19 cellular contexts compared by ENCODE assay signal in the genomic region with DNA sequence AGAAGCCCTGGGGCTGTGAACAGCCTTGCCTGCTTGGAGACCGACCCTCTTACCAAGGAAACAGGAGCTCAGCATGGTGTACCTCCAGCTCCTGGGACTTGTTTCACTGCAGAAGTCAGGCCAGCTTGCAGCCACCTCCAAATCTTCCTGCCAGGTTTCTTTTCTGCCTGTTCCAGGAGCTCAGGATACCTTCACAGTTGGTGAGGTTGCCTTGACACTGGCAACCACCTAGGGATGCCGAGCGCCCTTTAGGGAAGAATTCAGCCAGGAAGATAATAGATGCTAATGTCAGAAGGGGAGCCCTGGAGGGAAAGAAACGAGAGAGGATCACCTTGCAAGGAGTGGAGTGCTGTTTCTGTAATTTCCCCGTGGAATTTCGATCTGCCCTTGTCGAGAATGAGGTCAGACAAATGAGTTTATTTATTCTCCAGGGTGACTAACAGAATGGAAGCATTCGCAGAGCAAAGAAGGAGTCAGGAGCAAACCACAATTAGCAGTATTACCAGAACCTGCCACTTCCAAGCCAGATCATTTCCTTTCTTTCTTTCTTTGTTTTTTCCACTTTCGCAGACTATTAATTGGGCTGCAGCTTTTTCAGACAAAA.
DNase-seq lines count a peak whose midpoint lies in the region; ATAC-seq and TF ChIP-seq lines count a peak whose summit lies in the region.
"Had no signal": no experiment of that assay in that cellular context is flagged by ENCODE, and none has a peak within 500 bp of the region (broad histone marks: within the 10 kb centered on the region; RNA-seq: fewer than 3 reads in every experiment).

No MANE protein-coding gene starts in this region.

- H3K4me3 ChIP-seq in GM23248 (no peak overlapping the region), neural progenitor cell (no peak overlapping the region), adrenal gland (no peak overlapping the region), smooth muscle cell (no peak overlapping the region)
- H3K4me3 ChIP-seq: Peyer's patch had no signal

- H3K9ac ChIP-seq in GM23248 (no peak overlapping the region), neural progenitor cell (no peak overlapping the region), smooth muscle cell (ENCODE audit: low read depth) (no peak overlapping the region)

- H3K27ac ChIP-seq in GM23248 (no peak overlapping the region), neural progenitor cell (no peak overlapping the region), adrenal gland (no peak overlapping the region), smooth muscle cell (ENCODE audit: low read depth) (no peak overlapping the region)
- H3K27ac ChIP-seq: Peyer's patch had no signal

- H3K4me1 Mint-ChIP-seq in neural progenitor cell = peaks cover 14% of the 10 kb centered on the region

- no peak overlapping the region for H3K4me3 Mint-ChIP-seq in neural progenitor cell
- H3K4me3 Mint-ChIP-seq: activated naive CD8-positive, alpha-beta T cell; effector memory CD8-positive, alpha-beta T cell had no signal

- no peak overlapping the region for H3K4me2 ChIP-seq in GM23248 (ENCODE audit: unreplicated experiment)
- peak overlapping the region; percentile 57 for H3K4me2 ChIP-seq in neural progenitor cell
- no peak overlapping the region for H3K4me2 ChIP-seq in smooth muscle cell

- H3F3A ChIP-seq in GM23248 (ENCODE audit: insufficient read depth) (no peaks in the 10 kb centered on the region), neural progenitor cell (ENCODE audit: low read depth) (peaks cover 8% of the 10 kb centered on the region), smooth muscle cell (ENCODE audit: low read depth) (no peaks in the 10 kb centered on the region)

- H3K36me3 Mint-ChIP-seq in neural progenitor cell = no peaks in the 10 kb centered on the region
- H3K36me3 Mint-ChIP-seq: activated naive CD8-positive, alpha-beta T cell had no signal

- H3K9me3 Mint-ChIP-seq in neural progenitor cell = no peaks in the 10 kb centered on the region
- H3K9me3 Mint-ChIP-seq: effector memory CD8-positive, alpha-beta T cell had no signal

- DNase-seq in GM23248 (peak; percentile 9), NCI-H2107 treated with DMSO at 0.1 percent for 48 hours (lab: John Stamatoyannopoulos, UW; ENCODE audit: unreplicated experiment) (peak; percentile 77), fibroblast of gingiva (ENCODE audit: low read depth) (peak; percentile 39), neural progenitor cell (ENCODE audit: low spot score) (peak; percentile 7), adrenal gland (no peak), Kasumi-1 (lab: John Stamatoyannopoulos, UW) (no peak), smooth muscle cell (lab: John Stamatoyannopoulos, UW; ENCODE audit: unreplicated experiment) (no peak)
- DNase-seq: activated CD4-positive, alpha-beta T cell treated with anti-CD3 and anti-CD28 coated beads, Interleukin-2, amount 50 U/mL, for 1 hour; activated T-cell treated with anti-CD3 and anti-CD28 coated beads, Interleukin-2, amount 50 U/mL, for 1 hour; BE2C; central memory CD4-positive, alpha-beta T cell; effector memory CD8-positive, alpha-beta T cell; foreskin melanocyte; NCI-H187 treated with DMSO at 0.1 percent for 48 hours; NCI-H526 treated with DMSO at 0.1 percent for 48 hours; Peyer's patch; stimulated activated CD4-positive, alpha-beta T cell treated with anti-CD3 and anti-CD28 coated beads, Interleukin-4, amount 100 ng/mL, for 1 hour had no signal

- H3K27me3 ChIP-seq in GM23248 (replicated peaks; ENCODE audit: insufficient read depth) (peaks cover 22% of the 10 kb centered on the region), neural progenitor cell (peaks cover 8% of the 10 kb centered on the region), adrenal gland (no peaks in the 10 kb centered on the region), smooth muscle cell (ENCODE audit: low read depth) (peaks cover 20% of the 10 kb centered on the region)
- H3K27me3 ChIP-seq: BE2C, Peyer's patch had no signal

- H3K27me3 Mint-ChIP-seq in neural progenitor cell (ENCODE audit: insufficient read depth, low read depth) = no peaks in the 10 kb centered on the region
- H3K27me3 Mint-ChIP-seq: activated naive CD8-positive, alpha-beta T cell had no signal

- intact Hi-C loops in adrenal gland (cut with DNase I) = no loop called here

- no peaks in the 10 kb centered on the region for H3K4me1 ChIP-seq in GM23248 (ENCODE audit: insufficient read depth)
- H3K4me1 ChIP-seq in neural progenitor cell = peaks cover 15% of the 10 kb centered on the region
- no peaks in the 10 kb centered on the region for H3K4me1 ChIP-seq in adrenal gland (replicated peaks in 1 of 2)
- H3K4me1 ChIP-seq in smooth muscle cell (ENCODE audit: low read depth) = peaks cover 7% of the 10 kb centered on the region
- H3K4me1 ChIP-seq: BE2C, Peyer's patch had no signal

- H3K9me2 ChIP-seq in GM23248 (ENCODE audit: insufficient read depth) = no peaks in the 10 kb centered on the region

- WGBS in GM23248 (ENCODE audit: low coverage in 1 of 2, low lambda C conversion rate in 2 of 2, missing lambda C conversion rate in 2 of 2), 2 experiments = 59 to 66% methylated on average over 9 of the region's 9 CpGs
- 40 to 53% (median 49%) methylated on average over 8 to 9 of the region's 9 CpGs for WGBS in adrenal gland, 4 donors
- 54% methylated on average over 9 of the region's 9 CpGs for WGBS in smooth muscle cell (ENCODE audit: low lambda C conversion rate)

- H3K36me3 ChIP-seq in GM23248 (ENCODE audit: low read depth) = no peaks in the 10 kb centered on the region
- no peaks in the 10 kb centered on the region for H3K36me3 ChIP-seq in neural progenitor cell
- H3K36me3 ChIP-seq in adrenal gland (replicated peaks in 1 of 2) = no peaks in the 10 kb centered on the region
- no peaks in the 10 kb centered on the region for H3K36me3 ChIP-seq in smooth muscle cell (ENCODE audit: low read depth)
- H3K36me3 ChIP-seq: BE2C, Peyer's patch had no signal

- H3K79me2 ChIP-seq in GM23248 (ENCODE audit: insufficient read depth) (no peaks in the 10 kb centered on the region), neural progenitor cell (ENCODE audit: low read depth) (no peaks in the 10 kb centered on the region), smooth muscle cell (ENCODE audit: low read depth) (no peaks in the 10 kb centered on the region)

- H2AFZ ChIP-seq in GM23248 (no peak overlapping the region), neural progenitor cell (replicated peaks) (no peak overlapping the region), smooth muscle cell (ENCODE audit: low read depth) (no peak overlapping the region)

- in situ Hi-C loops in GM23248 (cut with MboI) = no loop called here

- peak overlapping the region; percentile 7 for H3K27ac Mint-ChIP-seq in neural progenitor cell
- H3K27ac Mint-ChIP-seq: activated naive CD8-positive, alpha-beta T cell; effector memory CD8-positive, alpha-beta T cell had no signal

- TF ChIP-seq CTCF in neural progenitor cell (IDR thresholded peaks at IDR 0.05) (no peak), adrenal gland (IDR thresholded peaks at IDR 0.05) (no peak), smooth muscle cell (IDR thresholded peaks at IDR 0.05; ENCODE audit: borderline replicate concordance, insufficient read depth, poor library complexity, severe bottlenecking) (no peak)

- H4K20me1 ChIP-seq in GM23248 (ENCODE audit: insufficient read depth) = no peaks in the 10 kb centered on the region
- no peaks in the 10 kb centered on the region for H4K20me1 ChIP-seq in neural progenitor cell (ENCODE audit: low read depth)
- H4K20me1 ChIP-seq in smooth muscle cell (ENCODE audit: low read depth) = no peaks in the 10 kb centered on the region

- no peak for TF ChIP-seq POLR2A in adrenal gland (IDR thresholded peaks at IDR 0.05)

- ATAC-seq in GM18511 (IDR thresholded peaks at IDR 0.05; ENCODE audit: unreplicated experiment) = no peak
- ATAC-seq: effector memory CD8-positive, alpha-beta T cell had no signal

- H3K9me3 ChIP-seq in GM23248 (ENCODE audit: low read depth) (no peaks in the 10 kb centered on the region), neural progenitor cell (ENCODE audit: low read depth) (no peaks in the 10 kb centered on the region), adrenal gland (replicated peaks in 1 of 3) (no peaks in the 10 kb centered on the region), smooth muscle cell (replicated peaks; ENCODE audit: low read depth) (no peaks in the 10 kb centered on the region)
- H3K9me3 ChIP-seq: BE2C, Peyer's patch had no signal

Comparison
In these comparisons a context has a peak if more than half of its experiments do, and no peak if none do; other contexts are left out.
1. DNase-seq: peak in GM23248 (single experiment), NCI-H2107 treated with DMSO at 0.1 percent for 48 hours (single experiment), fibroblast of gingiva (single experiment) and neural progenitor cell (single experiment); none in adrenal gland (0 of 7), Kasumi-1 (0 of 2) and smooth muscle cell (single experiment).